Comparison of ENCODE assay signal across 7 cellular contexts in the genomic region with DNA sequence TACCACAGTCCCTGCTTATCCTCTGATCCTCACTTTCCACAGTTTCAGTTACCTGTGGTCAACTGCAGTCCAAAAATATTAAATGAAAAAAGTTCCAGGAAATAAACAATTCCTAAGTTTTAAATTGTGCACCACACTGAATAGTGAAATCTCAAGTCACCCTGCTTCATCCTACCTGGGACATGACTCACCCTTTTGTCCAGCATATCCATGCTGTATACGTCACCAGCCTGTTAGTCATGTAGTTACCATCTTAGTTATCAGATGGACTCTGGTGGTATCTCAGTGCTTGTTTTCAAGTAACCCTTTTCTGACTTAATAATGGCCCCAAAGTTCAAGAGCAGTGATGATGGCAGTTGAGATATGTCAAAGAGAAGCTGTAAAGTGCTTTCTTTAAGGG.
A peak's percentile ranks its signal among the peaks of the same experiment; 100 is the strongest.
DNase-seq lines count a peak whose midpoint lies in the region; FAIRE-seq and TF ChIP-seq lines count a peak whose summit lies in the region.
"Not testable (repeated sequence)": the region's sequence is repeated elsewhere in the genome, so short reads cannot be mapped to it uniquely, and the experiment has no call there.

No MANE protein-coding gene starts in this region.

- H3K27me3 ChIP-seq in adipocyte (replicated peaks; ENCODE audit: control insufficient read depth, insufficient read depth, low read length); bronchial epithelial cell (ENCODE audit: control insufficient read depth, insufficient read depth, low read length): not testable (repeated sequence)

- not testable (repeated sequence) for H3K4me1 ChIP-seq in adipocyte (ENCODE audit: control insufficient read depth, insufficient read depth, low read length)

- H3K9me3 ChIP-seq in adipocyte (ENCODE audit: control insufficient read depth, low read length) = not testable (repeated sequence)

- not testable (repeated sequence) for H3K36me3 ChIP-seq in adipocyte (ENCODE audit: control insufficient read depth, insufficient read depth, low read length, severe bottlenecking); bronchial epithelial cell (ENCODE audit: control insufficient read depth, insufficient read depth, low read length)

- H3K4me3 ChIP-seq in adipocyte (ENCODE audit: low read length); bronchial epithelial cell (ENCODE audit: low read depth, low read length): not testable (repeated sequence)

- DNase-seq in EH (ENCODE audit: low read depth) = peak; percentile 53
- peak; percentile 13 for DNase-seq in HS-5 (ENCODE audit: low read depth)
- DNase-seq in RCC 7860 (ENCODE audit: low spot score) = peak; percentile 29
- peak; percentile 8 for DNase-seq in adipocyte (ENCODE audit: low read depth)
- peak; percentile 69 for DNase-seq in bronchial epithelial cell (ENCODE audit: low read depth)
- peak; percentile 24 for DNase-seq in glomerular visceral epithelial cell (ENCODE audit: extremely low spot score)
- DNase-seq in non-pigmented ciliary epithelial cell (ENCODE audit: low read depth) = peak; percentile 15

- not testable (repeated sequence) for TF ChIP-seq CTCF in bronchial epithelial cell (IDR thresholded peaks at IDR 0.05; ENCODE audit: insufficient read depth, low read length, severe bottlenecking)

- FAIRE-seq in RCC 7860 (lab: Jason Lieb, UNC) = peak; percentile 72
- not testable (repeated sequence) for FAIRE-seq in bronchial epithelial cell (lab: Jason Lieb, UNC)

- not testable (repeated sequence) for H3K9ac ChIP-seq in adipocyte (ENCODE audit: low read length)

Comparison
In these comparisons a context has a peak if more than half of its experiments do, and no peak if none do; other contexts are left out.
1. DNase-seq: peak in every context shown above with its lines; median percentile 69 in bronchial epithelial cell; 53 in EH; 29 in RCC 7860; 24 in glomerular visceral epithelial cell; 15 in non-pigmented ciliary epithelial cell; 13 in HS-5; 8 in adipocyte.